Comparison of ENCODE assay signal across 8 cellular contexts in the genomic region with DNA sequence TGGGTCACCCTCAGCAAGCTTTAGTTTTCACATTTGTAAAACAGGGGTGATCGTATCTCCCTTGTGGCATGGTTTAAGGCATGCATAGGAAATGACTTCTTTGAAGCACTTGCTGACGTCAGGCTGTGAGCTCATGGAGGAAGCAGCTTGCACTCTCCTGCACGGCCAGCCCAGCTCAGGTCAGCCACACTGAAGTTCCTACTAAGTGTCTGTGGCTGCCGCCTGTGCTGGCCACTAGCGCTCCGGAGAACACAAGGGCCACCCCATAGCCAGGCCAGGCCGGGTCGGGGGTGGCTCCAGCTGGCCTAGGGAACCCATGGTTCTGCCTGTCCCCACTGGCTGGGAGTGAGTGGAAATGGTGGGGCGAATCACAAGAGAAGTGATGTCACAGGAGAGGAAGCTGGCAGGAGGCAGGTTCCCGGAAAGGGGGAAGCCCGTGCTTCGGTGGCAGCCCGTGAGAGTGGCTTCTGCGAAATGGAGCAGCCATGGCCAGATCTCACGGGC.
DNase-seq lines count a peak whose midpoint lies in the region; ATAC-seq and TF ChIP-seq lines count a peak whose summit lies in the region.

No MANE protein-coding gene starts in this region.

- TF ChIP-seq CTCF in Loucy (conservative IDR thresholded peaks at IDR 0.05; ENCODE audit: low read length), result no peak
- no peak for TF ChIP-seq CTCF in fibroblast of pulmonary artery (IDR thresholded peaks at IDR 0.05; ENCODE audit: low read length, missing control alignments)
- no peak for TF ChIP-seq CTCF in MM.1S (IDR thresholded peaks at IDR 0.05; ENCODE audit: low read length)

- H3K9me3 ChIP-seq in Loucy (ENCODE audit: insufficient read depth, low read depth, low read length), result no peaks in the 10 kb centered on the region
- H3K9me3 ChIP-seq in MM.1S (replicated peaks; ENCODE audit: insufficient read depth, low read length), result no peaks in the 10 kb centered on the region

- H3K4me1 ChIP-seq in Loucy (ENCODE audit: insufficient read depth, low read length, poor library complexity, severe bottlenecking), result peaks cover 20% of the 10 kb centered on the region
- no peaks in the 10 kb centered on the region for H3K4me1 ChIP-seq in MM.1S (ENCODE audit: low read length)

- H2AFZ ChIP-seq in Loucy (ENCODE audit: low read length) (peak overlapping the region; percentile 28; the same call in 1 of the 2 replicates), MM.1S (ENCODE audit: low read length) (no peak overlapping the region)

- H4K20me1 ChIP-seq in Loucy (ENCODE audit: insufficient read depth, low read length, poor library complexity, severe bottlenecking) (no peaks in the 10 kb centered on the region), MM.1S (ENCODE audit: insufficient read depth, low read length) (no peaks in the 10 kb centered on the region)

- H3K27ac ChIP-seq in MM.1S (ENCODE audit: low read length), result no peak overlapping the region

- no peaks in the 10 kb centered on the region for H3K27me3 ChIP-seq in Loucy (ENCODE audit: insufficient read depth, low read length, poor library complexity, severe bottlenecking)
- H3K27me3 ChIP-seq in MM.1S (replicated peaks; ENCODE audit: insufficient read depth, low read length), result peaks cover 92% of the 10 kb centered on the region

- no peaks in the 10 kb centered on the region for H3F3A ChIP-seq in Loucy (ENCODE audit: low read depth)
- H3F3A ChIP-seq in MM.1S (ENCODE audit: insufficient read depth, low read length), result no peaks in the 10 kb centered on the region

- peak overlapping the region; percentile 5 for H3K4me2 ChIP-seq in Loucy (ENCODE audit: low read depth, low read length, poor library complexity, severe bottlenecking)
- no peak overlapping the region for H3K4me2 ChIP-seq in MM.1S (ENCODE audit: low read depth, low read length)

- no peak overlapping the region for H3K4me3 ChIP-seq in Loucy (ENCODE audit: low read length, poor library complexity, severe bottlenecking)
- H3K4me3 ChIP-seq in fibroblast of pulmonary artery (replicated peaks; ENCODE audit: low read depth, low read length), result no peak overlapping the region
- H3K4me3 ChIP-seq in MM.1S (ENCODE audit: low read length), result no peak overlapping the region

- no peaks in the 10 kb centered on the region for H3K9me2 ChIP-seq in Loucy (replicated peaks; ENCODE audit: low read depth, low read length)
- H3K9me2 ChIP-seq in MM.1S (replicated peaks; ENCODE audit: insufficient read depth, low read length), result no peaks in the 10 kb centered on the region

- peak overlapping the region; percentile 20 for H3K9ac ChIP-seq in Loucy (ENCODE audit: low read depth, low read length, poor library complexity, severe bottlenecking)
- H3K9ac ChIP-seq in MM.1S (ENCODE audit: low read length), result no peak overlapping the region

- ATAC-seq in HG03135 (IDR thresholded peaks at IDR 0.05; ENCODE audit: unreplicated experiment) (no peak), HG02571 (IDR thresholded peaks at IDR 0.05; ENCODE audit: unreplicated experiment) (no peak)

- H3K36me3 ChIP-seq in Loucy (ENCODE audit: insufficient read depth, low read length), result no peaks in the 10 kb centered on the region
- no peaks in the 10 kb centered on the region for H3K36me3 ChIP-seq in MM.1S (replicated peaks; ENCODE audit: insufficient read depth, low read length)

- no peaks in the 10 kb centered on the region for H3K79me2 ChIP-seq in Loucy (ENCODE audit: insufficient read depth, low read length)
- no peaks in the 10 kb centered on the region for H3K79me2 ChIP-seq in MM.1S (ENCODE audit: low read length)

- peak; percentile 54 to 76 (median 64) for DNase-seq in activated CD8-positive, alpha-beta memory T cell treated with anti-CD3 and anti-CD28 coated beads for 48 hours (ENCODE audit: low read depth in 2 of 3, low spot score in 2 of 3)
- DNase-seq in fibroblast of pulmonary artery (ENCODE audit: low read depth) (peak; percentile 67), cerebellar nuclear complex (lab: John Stamatoyannopoulos, UW) (no peak), MM.1S (no peak)
- peak; percentile 67 to 82 for DNase-seq in stimulated activated CD8-positive, alpha-beta memory T cell treated with anti-CD3 and anti-CD28 coated beads, Interleukin-15, amount 100 ng/mL, for 48 hours (ENCODE audit: low read depth in 2 of 2)

Comparison
In these comparisons a context has a peak if more than half of its experiments do, and no peak if none do; other contexts are left out.
1. DNase-seq: peak in activated CD8-positive, alpha-beta memory T cell treated with anti-CD3 and anti-CD28 coated beads for 48 hours (3 of 3), fibroblast of pulmonary artery (single experiment) and stimulated activated CD8-positive, alpha-beta memory T cell treated with anti-CD3 and anti-CD28 coated beads, Interleukin-15, amount 100 ng/mL, for 48 hours (2 of 2); none in cerebellar nuclear complex (0 of 2) and MM.1S (single experiment).